ENCODE assay signal across 14 cellular contexts in genomic region chr1:116983678-116984077, GRCh38. TPM values are rescaled to one million over a fixed set of nuclear protein-coding genes. Genes with fewer than 3 reads are reported as not detected.
DNase-seq lines count a peak whose midpoint lies in the region; TF ChIP-seq lines count a peak whose summit lies in the region.
"Had no signal": no experiment of that assay in that cellular context is flagged by ENCODE, and none has a peak within 500 bp of the region (broad histone marks: within the 10 kb centered on the region; RNA-seq: fewer than 3 reads in every experiment).

No MANE protein-coding gene starts in this region.

- no peak for TF ChIP-seq CTCF in colonic mucosa (IDR thresholded peaks at IDR 0.05)
- no peak for TF ChIP-seq CTCF in right atrium auricular region (IDR thresholded peaks at IDR 0.05)
- TF ChIP-seq CTCF in MCF 10A (IDR thresholded peaks at IDR 0.05; ENCODE audit: unreplicated experiment) = no peak

- H3K9me3 Mint-ChIP-seq in MCF 10A (ENCODE audit: unreplicated experiment) = no peaks in the 10 kb centered on the region
- H3K9me3 Mint-ChIP-seq: CD8-positive, alpha-beta memory T cell had no signal

- BruUV-seq in MCF 10A (replicated peaks; lab: Mats Ljungman, UMichigan) = no TSS peak

- H3K36me3 Mint-ChIP-seq in MCF 10A (ENCODE audit: insufficient read depth, unreplicated experiment) = peaks cover 26% of the 10 kb centered on the region
- H3K36me3 Mint-ChIP-seq: CD8-positive, alpha-beta memory T cell had no signal

- H3K9me3 ChIP-seq in colonic mucosa (no peaks in the 10 kb centered on the region), right atrium auricular region (no peaks in the 10 kb centered on the region)
- H3K9me3 ChIP-seq: A549, BLaER1, Peyer's patch had no signal

- DNase-seq in NCI-H2227 (lab: John Stamatoyannopoulos, UW; ENCODE audit: unreplicated experiment) = peak; percentile 16
- DNase-seq in colonic mucosa = no peak
- DNase-seq in right atrium auricular region (ENCODE audit: low spot score) = no peak
- no peak for DNase-seq in activated effector memory CD4-positive, alpha-beta T cell treated with anti-CD3 and anti-CD28 coated beads, Interleukin-2, amount 50 U/mL, for 16 hours
- no peak for DNase-seq in MCF 10A (ENCODE audit: unreplicated experiment)
- no peak for DNase-seq in AML-193 (lab: John Stamatoyannopoulos, UW)
- DNase-seq: CD8-positive, alpha-beta memory T cell; NCI-H1092 treated with DMSO at 0.1 percent for 48 hours; NCI-H2029 treated with DMSO at 0.1 percent for 48 hours; NK-92 treated with Interleukin-12 subunit alpha and Interleukin-12 subunit beta, amount 100 ng/mL, for 24 hours; Peyer's patch had no signal

- H3K4me3 ChIP-seq in colonic mucosa = no peak overlapping the region
- H3K4me3 ChIP-seq in right atrium auricular region = no peak overlapping the region
- no peak overlapping the region for H3K4me3 ChIP-seq in rectal smooth muscle tissue (ENCODE audit: low read length)
- H3K4me3 ChIP-seq: A549, BLaER1, Peyer's patch had no signal

- peaks cover 6% of the 10 kb centered on the region for H3K4me1 Mint-ChIP-seq in MCF 10A (ENCODE audit: insufficient read depth, unreplicated experiment)

- H3K4me1 ChIP-seq in colonic mucosa = peaks cover 7% of the 10 kb centered on the region
- peaks cover 0 to 39% of the 10 kb centered on the region in 2 donors for H3K4me1 ChIP-seq in right atrium auricular region
- peaks cover 26% of the 10 kb centered on the region for H3K4me1 ChIP-seq in rectal smooth muscle tissue (ENCODE audit: control insufficient read depth, insufficient read depth, low read length)
- H3K4me1 ChIP-seq: A549 had no signal

- CTCF ChIA-PET in MCF 10A (lab: Yijun Ruan, JAX) = interaction anchor here (0.6 to 1.5 kb wide), 2 partner anchors 11 to 21 kb away, joined by 3 to 6 read pairs; no protein-coding TSS in a partner anchor

- no peaks in the 10 kb centered on the region for H3K27me3 ChIP-seq in colonic mucosa
- no peaks in the 10 kb centered on the region for H3K27me3 ChIP-seq in right atrium auricular region
- H3K27me3 ChIP-seq in rectal smooth muscle tissue (ENCODE audit: control insufficient read depth, insufficient read depth, low read length) = no peaks in the 10 kb centered on the region
- H3K27me3 ChIP-seq: BLaER1, Peyer's patch had no signal

- intact Hi-C loops in colonic mucosa (cut with DNase I) (loop anchor here (10.0 kb wide), 2 partner anchors 69 to 71 kb away; no protein-coding TSS in a partner anchor), MCF 10A (cut with micrococcal nuclease) (no loop called here)

- H3K27ac ChIP-seq in colonic mucosa = peak overlapping the region; percentile 50
- peak overlapping the region; percentile 59 to 83 for H3K27ac ChIP-seq in right atrium auricular region
- peak overlapping the region; percentile 78 for H3K27ac ChIP-seq in rectal smooth muscle tissue (ENCODE audit: low read depth, low read length)
- H3K27ac ChIP-seq: A549, BLaER1 had no signal

- H3K4me3 Mint-ChIP-seq in MCF 10A (ENCODE audit: unreplicated experiment) = no peak overlapping the region

- POLR2A ChIA-PET in MCF 10A (lab: Yijun Ruan, JAX) = interaction anchor here (1.0 kb wide), 1 partner anchor 73 kb away, joined by 5 read pairs; no protein-coding TSS in a partner anchor

- H3K27me3 Mint-ChIP-seq in MCF 10A (ENCODE audit: insufficient read depth, unreplicated experiment) = no peaks in the 10 kb centered on the region
- H3K27me3 Mint-ChIP-seq: CD8-positive, alpha-beta memory T cell had no signal

- no peak overlapping the region for H3K27ac Mint-ChIP-seq in MCF 10A (ENCODE audit: low read depth, unreplicated experiment)
- H3K27ac Mint-ChIP-seq: CD8-positive, alpha-beta memory T cell had no signal

- H3K36me3 ChIP-seq in colonic mucosa (no peaks in the 10 kb centered on the region), right atrium auricular region (peaks cover 13% of the 10 kb centered on the region), rectal smooth muscle tissue (ENCODE audit: control insufficient read depth, insufficient read depth, low read length) (no peaks in the 10 kb centered on the region)
- H3K36me3 ChIP-seq: BLaER1, Peyer's patch had no signal

- H3K9ac ChIP-seq in colonic mucosa (ENCODE audit: low read depth in 2 of 2, low read length in 2 of 2) = no peak overlapping the region
- no peak overlapping the region for H3K9ac ChIP-seq in rectal smooth muscle tissue (ENCODE audit: low read length)
- H3K9ac ChIP-seq: BLaER1 had no signal

RNA-seq across cellular contexts. Expression of gene CD101, which starts 17.9 kb away (rescaled TPM):
- total RNA-seq in colonic mucosa = 1 to 10 TPM; 1.8 to 1.9 TPM
- 1 to 10 TPM in 1 of 2 donors, under 1 TPM in 1; 0.11 to 1.3 TPM for total RNA-seq in right atrium auricular region
- 0.37 and 0.42 TPM in 2 replicates for total RNA-seq in MCF 10A (2022)
